Comparison of ENCODE assay signal across 1 cellular context in genomic region chr3:147618636-147619035, GRCh38.
TF ChIP-seq lines count a peak whose summit lies in the region.

No MANE protein-coding gene starts in this region.

TF ChIP-seq in WTC11, 78 proteins besides CTCF, POLR2A, EP300 and RAD21 (continued from another document):
- TF ChIP-seq CDX4 (CRISPR knock-in tag; IDR thresholded peaks at IDR 0.05; ENCODE audit: borderline replicate concordance): no peak
